25 cellular contexts compared by ENCODE assay signal in genomic region chr1:35588197-35588910, GRCh38. TPM values are rescaled to one million over a fixed set of nuclear protein-coding genes. Genes with fewer than 3 reads are reported as not detected.
DNase-seq lines count a peak whose midpoint lies in the region; ATAC-seq and TF ChIP-seq lines count a peak whose summit lies in the region.
"Had no signal": no experiment of that assay in that cellular context is flagged by ENCODE, and none has a peak within 500 bp of the region (broad histone marks: within the 10 kb centered on the region; RNA-seq: fewer than 3 reads in every experiment).

No MANE protein-coding gene starts in this region.

- no peak overlapping the region for H3K18ac ChIP-seq in IMR-90 (ENCODE audit: low read depth, low read length)
- no peak overlapping the region for H3K18ac ChIP-seq in mesendoderm (ENCODE audit: low read length)

- H3K4me1 Mint-ChIP-seq in stimulated activated effector memory CD8-positive, alpha-beta T cell treated with anti-CD3 and anti-CD28 coated beads, Interleukin-12 subunit alpha, Interleukin-12 subunit beta, amount 100 ng/mL, for 72 hours: peaks cover 23% of the 10 kb centered on the region
- peaks cover 5% of the 10 kb centered on the region for H3K4me1 Mint-ChIP-seq in activated naive CD4-positive, alpha-beta T cell treated with anti-CD3 and anti-CD28 coated beads, Interleukin-2, amount 10 ng/mL, durations not matched to agents 7 days and 5 days
- H3K4me1 Mint-ChIP-seq: B cell had no signal

- no peak overlapping the region for H2BK5ac ChIP-seq in IMR-90 (ENCODE audit: low read depth, low read length, poor library complexity, severe bottlenecking)
- H2BK5ac ChIP-seq in mesendoderm (ENCODE audit: low read length): no peak overlapping the region

- H3K56ac ChIP-seq in IMR-90 (ENCODE audit: extremely low read depth, insufficient read depth, low read length) (no peak overlapping the region), mesendoderm (ENCODE audit: low read length) (peak overlapping the region; percentile 43)

- no peak overlapping the region for H3K14ac ChIP-seq in IMR-90 (replicated peaks; ENCODE audit: low read depth, low read length)

- H3K4me2 ChIP-seq in IMR-90 (ENCODE audit: low read depth, low read length) (no peak overlapping the region), mesendoderm (ENCODE audit: low read length) (no peak overlapping the region)

- intact Hi-C loops in IMR-90 (cut with micrococcal nuclease): no loop called here

- no peaks in the 10 kb centered on the region for H3K27me3 ChIP-seq in H7 (ENCODE audit: control insufficient read depth, insufficient read depth, low read length)
- H3K27me3 ChIP-seq in IMR-90 (ENCODE audit: control insufficient read depth, insufficient read depth, low read length): no peaks in the 10 kb centered on the region
- H3K27me3 ChIP-seq in mesendoderm (ENCODE audit: insufficient read depth, low read length, poor library complexity): no peaks in the 10 kb centered on the region

- H3K9me3 ChIP-seq in IMR-90 (ENCODE audit: control insufficient read depth, insufficient read depth, low read length): no peaks in the 10 kb centered on the region
- H3K9me3 ChIP-seq: Caco-2, HAP-1 had no signal

- no peaks in the 10 kb centered on the region for H3K4me1 ChIP-seq in IMR-90 (ENCODE audit: control insufficient read depth, insufficient read depth, low read length)
- H3K4me1 ChIP-seq in mesendoderm (ENCODE audit: control insufficient read depth, low read depth, low read length): peaks cover 3% of the 10 kb centered on the region
- H3K4me1 ChIP-seq: Caco-2, HAP-1 had no signal

- CTCF ChIA-PET in IMR-90 (lab: Yijun Ruan, JAX): no interaction called here
- CTCF ChIA-PET in activated naive CD4-positive, alpha-beta T cell treated with anti-CD3 and anti-CD28 coated beads, Interleukin-2, amount 10 ng/mL, durations not matched to agents 7 days and 5 days (lab: Charles Lee): no interaction called here

- DNase-seq in H7 (peak; percentile 56), IMR-90 (no peak), mesendoderm (no peak), DMS114 treated with DMSO at 0.1 percent for 48 hours (lab: John Stamatoyannopoulos, UW; ENCODE audit: unreplicated experiment) (no peak), globus pallidus (ENCODE audit: low spot score) (no peak)
- no peak for DNase-seq in stimulated activated effector memory CD8-positive, alpha-beta T cell treated with anti-CD3 and anti-CD28 coated beads, Interleukin-12 subunit alpha, Interleukin-12 subunit beta, amount 100 ng/mL, for 72 hours (ENCODE audit: low spot score in 2 of 2)
- no peak for DNase-seq in activated naive CD4-positive, alpha-beta T cell treated with anti-CD3 and anti-CD28 coated beads, Interleukin-2, amount 10 ng/mL, durations not matched to agents 7 days and 5 days
- DNase-seq: Caco-2, DMS79, EL, GDM1, HFFc6, NCI-H1048, NCI-H1417, NCI-H1694 treated with DMSO at 0.1 percent for 48 hours, NCI-H2081, NCI-H2227 treated with DMSO at 0.1 percent for 48 hours, NCI-H526 treated with DMSO at 0.1 percent for 48 hours, RPMI8226, SHP77 treated with DMSO at 0.1 percent for 48 hours had no signal

- no TSS peak for BruUV-seq in IMR-90 (replicated peaks; lab: Mats Ljungman, UMichigan)

- no peak for TF ChIP-seq CTCF in IMR-90 (conservative IDR thresholded peaks at IDR 0.05; ENCODE audit: low read depth, low read length)

- peak overlapping the region; percentile 13 for H2AFZ ChIP-seq in IMR-90 (replicated peaks; ENCODE audit: low read length, poor library complexity)

- WGBS in IMR-90 (ENCODE audit: extremely low coverage in 2 of 2, insufficient read length in 1 of 2), 2 experiments: 88% methylated on average over 3 of the region's 21 CpGs; no CpG with 5 or more reads in 1 of the 2 experiments
- WGBS in mesendoderm (ENCODE audit: extremely low coverage, insufficient coverage, low lambda C conversion rate): no CpG with 5 or more reads among the region's 21 CpGs

- H3K9me3 Mint-ChIP-seq in stimulated activated effector memory CD8-positive, alpha-beta T cell treated with anti-CD3 and anti-CD28 coated beads, Interleukin-12 subunit alpha, Interleukin-12 subunit beta, amount 100 ng/mL, for 72 hours: no peaks in the 10 kb centered on the region
- H3K9me3 Mint-ChIP-seq in activated naive CD4-positive, alpha-beta T cell treated with anti-CD3 and anti-CD28 coated beads, Interleukin-2, amount 10 ng/mL, durations not matched to agents 7 days and 5 days: no peaks in the 10 kb centered on the region
- H3K9me3 Mint-ChIP-seq: CD8-positive, alpha-beta T cell; HFFc6; IgD-negative memory B cell had no signal

- dilution Hi-C loops in IMR-90 (cut with HindIII; ENCODE audit: low sequenced_read_pairs, unreplicated experiment): no loop called here

- no peak overlapping the region for H4K8ac ChIP-seq in IMR-90 (ENCODE audit: low read depth in 2 of 2, low read length in 2 of 2)
- no peak overlapping the region for H4K8ac ChIP-seq in mesendoderm (ENCODE audit: low read depth, low read length)

- no peak overlapping the region for H3K4me3 Mint-ChIP-seq in stimulated activated effector memory CD8-positive, alpha-beta T cell treated with anti-CD3 and anti-CD28 coated beads, Interleukin-12 subunit alpha, Interleukin-12 subunit beta, amount 100 ng/mL, for 72 hours
- H3K4me3 Mint-ChIP-seq in activated naive CD4-positive, alpha-beta T cell treated with anti-CD3 and anti-CD28 coated beads, Interleukin-2, amount 10 ng/mL, durations not matched to agents 7 days and 5 days: no peak overlapping the region
- H3K4me3 Mint-ChIP-seq: B cell; CD8-positive, alpha-beta T cell; HFFc6 had no signal

- in situ Hi-C loops in IMR-90 (cut with MboI; ENCODE audit: low sequenced_read_pairs): no loop called here

- peaks cover 6% of the 10 kb centered on the region for H3K36me3 Mint-ChIP-seq in stimulated activated effector memory CD8-positive, alpha-beta T cell treated with anti-CD3 and anti-CD28 coated beads, Interleukin-12 subunit alpha, Interleukin-12 subunit beta, amount 100 ng/mL, for 72 hours
- no peaks in the 10 kb centered on the region for H3K36me3 Mint-ChIP-seq in activated naive CD4-positive, alpha-beta T cell treated with anti-CD3 and anti-CD28 coated beads, Interleukin-2, amount 10 ng/mL, durations not matched to agents 7 days and 5 days

- no peak for TF ChIP-seq POLR2A in IMR-90 (IDR thresholded peaks at IDR 0.05; ENCODE audit: low read depth, low read length)

- no peak overlapping the region for H3K23ac ChIP-seq in IMR-90 (ENCODE audit: low read depth, low read length)
- H3K23ac ChIP-seq in mesendoderm (ENCODE audit: low read length): no peak overlapping the region

- H4K5ac ChIP-seq in IMR-90 (ENCODE audit: low read depth, low read length) (no peak overlapping the region), mesendoderm (ENCODE audit: low read length) (no peak overlapping the region)

- H2BK120ac ChIP-seq in IMR-90 (ENCODE audit: low read depth, low read length): no peak overlapping the region
- H2BK120ac ChIP-seq in mesendoderm (ENCODE audit: low read depth, low read length): no peak overlapping the region

- no peak for ATAC-seq in IMR-90 (ENCODE audit: low read depth)
- ATAC-seq in stimulated activated effector memory CD8-positive, alpha-beta T cell treated with anti-CD3 and anti-CD28 coated beads, Interleukin-12 subunit alpha, Interleukin-12 subunit beta, amount 100 ng/mL, for 72 hours: no peak
- ATAC-seq: CD8-positive, alpha-beta T cell had no signal

- H3K27me3 Mint-ChIP-seq in activated naive CD4-positive, alpha-beta T cell treated with anti-CD3 and anti-CD28 coated beads, Interleukin-2, amount 10 ng/mL, durations not matched to agents 7 days and 5 days: no peaks in the 10 kb centered on the region
- H3K27me3 Mint-ChIP-seq: B cell, IgD-negative memory B cell had no signal

- H2BK15ac ChIP-seq in IMR-90 (ENCODE audit: low read depth, low read length) (no peak overlapping the region), mesendoderm (replicated peaks; ENCODE audit: low read depth) (no peak overlapping the region)

- H3K4me3 ChIP-seq in H7 (ENCODE audit: insufficient read depth, low read depth, low read length): no peak overlapping the region
- no peak overlapping the region for H3K4me3 ChIP-seq in IMR-90 (ENCODE audit: insufficient read depth, low read depth, low read length)
- no peak overlapping the region for H3K4me3 ChIP-seq in mesendoderm (ENCODE audit: low read length)
- H3K4me3 ChIP-seq: HAP-1 had no signal

- no peaks in the 10 kb centered on the region for H3K79me2 ChIP-seq in mesendoderm (ENCODE audit: control insufficient read depth, insufficient read depth, low read length)

- no peak overlapping the region for H2AK5ac ChIP-seq in IMR-90 (ENCODE audit: low read depth, low read length)
- H2AK5ac ChIP-seq in mesendoderm (ENCODE audit: low read length): no peak overlapping the region

- H3K27ac ChIP-seq in IMR-90 (ENCODE audit: insufficient read depth, low read length) (no peak overlapping the region), mesendoderm (ENCODE audit: low read depth, low read length) (no peak overlapping the region)
- H3K27ac ChIP-seq: C4-2B had no signal

- peak overlapping the region; percentile 5 for H3K27ac Mint-ChIP-seq in stimulated activated effector memory CD8-positive, alpha-beta T cell treated with anti-CD3 and anti-CD28 coated beads, Interleukin-12 subunit alpha, Interleukin-12 subunit beta, amount 100 ng/mL, for 72 hours
- H3K27ac Mint-ChIP-seq in activated naive CD4-positive, alpha-beta T cell treated with anti-CD3 and anti-CD28 coated beads, Interleukin-2, amount 10 ng/mL, durations not matched to agents 7 days and 5 days: no peak overlapping the region
- H3K27ac Mint-ChIP-seq: B cell; CD8-positive, alpha-beta T cell; HFFc6; IgD-negative memory B cell had no signal

- POLR2A ChIA-PET in IMR-90 (lab: Charles Lee; ENCODE audit: unreplicated experiment): no interaction called here

- peaks cover 14% of the 10 kb centered on the region for H3K9me1 ChIP-seq in IMR-90 (ENCODE audit: insufficient read depth, low read length)

- peak overlapping the region; percentile 71 for H2AK9ac ChIP-seq in IMR-90 (replicated peaks; ENCODE audit: low read depth, low read length, poor library complexity)

- H3K4ac ChIP-seq in IMR-90 (ENCODE audit: low read depth, low read length) (no peak overlapping the region), mesendoderm (ENCODE audit: low read depth, low read length) (no peak overlapping the region)

- no peak overlapping the region for H4K91ac ChIP-seq in IMR-90 (ENCODE audit: insufficient read depth, low read depth, low read length)

- no peak for TF ChIP-seq RAD21 in IMR-90 (IDR thresholded peaks at IDR 0.05; ENCODE audit: low read length)

- no peaks in the 10 kb centered on the region for H3K36me3 ChIP-seq in H7 (replicated peaks; ENCODE audit: control insufficient read depth, insufficient read depth, low read length)
- no peaks in the 10 kb centered on the region for H3K36me3 ChIP-seq in IMR-90 (ENCODE audit: control insufficient read depth, insufficient read depth, low read length)
- no peaks in the 10 kb centered on the region for H3K36me3 ChIP-seq in mesendoderm (ENCODE audit: control insufficient read depth, insufficient read depth, low read length)
- H3K36me3 ChIP-seq: HAP-1 had no signal

- no peaks in the 10 kb centered on the region for H3K79me1 ChIP-seq in IMR-90 (ENCODE audit: low read depth in 1 of 2, low read length in 2 of 2)
- H3K79me1 ChIP-seq in mesendoderm (ENCODE audit: low read length): no peaks in the 10 kb centered on the region

- no peaks in the 10 kb centered on the region for H4K20me1 ChIP-seq in IMR-90 (ENCODE audit: insufficient read depth, low read length)

- H3K9ac ChIP-seq in IMR-90 (ENCODE audit: low read depth, low read length): no peak overlapping the region
- H3K9ac ChIP-seq in mesendoderm (ENCODE audit: low read length): no peak overlapping the region

- no peak overlapping the region for H2BK20ac ChIP-seq in IMR-90 (ENCODE audit: low read depth, low read length)

RNA-seq across cellular contexts. Expression of gene TFAP2E, which starts 15.2 kb away (rescaled TPM):
- total RNA-seq in H7 (2014; rRNA removed; shearing (Covaris generic)): 0.94 and 2.2 TPM in 2 replicates
- total RNA-seq in IMR-90 (2012; rRNA removed): under 0.01 TPM in 2 replicates
- 0.09 and 0.19 TPM in 2 replicates for polyA plus RNA-seq in IMR-90 (2012; rRNA removed)
- 0.15 TPM in 1 of 2 replicates, not detected in the other for polyA plus RNA-seq in IMR-90 (2012; cell fraction: cytosol; rRNA removed)
- 1.3 and 2.0 TPM in 2 replicates for polyA plus RNA-seq in IMR-90 (2012; cell fraction: nucleus; rRNA removed; ENCODE audit: low replicate concordance)
- 0.20 TPM for polyA plus RNA-seq in mesendoderm (2013, experiment 1 of 2)
- 0.14 TPM for polyA plus RNA-seq in mesendoderm (2013, experiment 2 of 2)

RNA-seq across cellular contexts. Expression of gene NCDN, which starts 30.8 kb away (rescaled TPM):
- 41.9 and 50.9 TPM in 2 replicates for total RNA-seq in H7 (2014; rRNA removed; shearing (Covaris generic))
- 9.7 and 10.0 TPM in 2 replicates for total RNA-seq in IMR-90 (2012; rRNA removed)
- polyA plus RNA-seq in IMR-90 (2012; rRNA removed): 38.8 and 39.0 TPM in 2 replicates
- 27.5 and 45.0 TPM in 2 replicates for polyA plus RNA-seq in IMR-90 (2012; cell fraction: cytosol; rRNA removed)
- polyA plus RNA-seq in IMR-90 (2012; cell fraction: nucleus; rRNA removed; ENCODE audit: low replicate concordance): 25.5 and 57.7 TPM in 2 replicates
- 27.8 TPM for polyA plus RNA-seq in mesendoderm (2013, experiment 1 of 2)
- 28.0 TPM for polyA plus RNA-seq in mesendoderm (2013, experiment 2 of 2)

RNA-seq across cellular contexts. Expression of gene KIAA0319L, which starts 31.2 kb away (rescaled TPM):
- total RNA-seq in H7 (2014; rRNA removed; shearing (Covaris generic)): 68.5 and 84.0 TPM in 2 replicates
- 38.0 and 49.8 TPM in 2 replicates for total RNA-seq in IMR-90 (2012; rRNA removed)
- 33.9 and 38.0 TPM in 2 replicates for polyA plus RNA-seq in IMR-90 (2012; rRNA removed)
- 19.3 and 25.5 TPM in 2 replicates for polyA plus RNA-seq in IMR-90 (2012; cell fraction: cytosol; rRNA removed)
- 41.2 and 65.5 TPM in 2 replicates for polyA plus RNA-seq in IMR-90 (2012; cell fraction: nucleus; rRNA removed; ENCODE audit: low replicate concordance)
- 15.1 TPM for polyA plus RNA-seq in mesendoderm (2013, experiment 1 of 2)
- 16.4 TPM for polyA plus RNA-seq in mesendoderm (2013, experiment 2 of 2)

RNA-seq across cellular contexts. Expression of gene PSMB2, which starts 53.0 kb away (rescaled TPM):
- 48.4 and 50.6 TPM in 2 replicates for total RNA-seq in H7 (2014; rRNA removed; shearing (Covaris generic))
- total RNA-seq in IMR-90 (2012; rRNA removed): 23.8 and 28.1 TPM in 2 replicates
- 85.2 and 86.2 TPM in 2 replicates for polyA plus RNA-seq in IMR-90 (2012; rRNA removed)
- polyA plus RNA-seq in IMR-90 (2012; cell fraction: cytosol; rRNA removed): 60.7 and 114 TPM in 2 replicates
- 20.2 and 34.7 TPM in 2 replicates for polyA plus RNA-seq in IMR-90 (2012; cell fraction: nucleus; rRNA removed; ENCODE audit: low replicate concordance)
- 210 TPM for polyA plus RNA-seq in mesendoderm (2013, experiment 1 of 2)
- 208 TPM for polyA plus RNA-seq in mesendoderm (2013, experiment 2 of 2)
